8 cellular contexts compared by ENCODE assay signal in genomic region chr19:12825259-12826131, GRCh38.
DNase-seq lines count a peak whose midpoint lies in the region; ATAC-seq and TF ChIP-seq lines count a peak whose summit lies in the region.

No MANE protein-coding gene starts in this region.

- peaks cover 12% of the 10 kb centered on the region for H3K4me1 Mint-ChIP-seq in T-helper 2 cell treated with Interferon-gamma antibody and Interleukin-4, amounts not matched to agents 5 μg/mL and 100 μg/mL, for 36 hours (ENCODE audit: low read depth)

- no peak overlapping the region for H3K27ac Mint-ChIP-seq in T-helper 2 cell treated with Interferon-gamma antibody and Interleukin-4, amounts not matched to agents 5 μg/mL and 100 μg/mL, for 36 hours

- no peak for ATAC-seq in HG03095 (IDR thresholded peaks at IDR 0.05; ENCODE audit: unreplicated experiment)

- peak; percentile 41 for TF ChIP-seq CTCF in GM10266 (IDR thresholded peaks at IDR 0.05; ENCODE audit: control insufficient read depth, insufficient read depth, low read depth, missing control alignments)
- TF ChIP-seq CTCF in coronary artery (IDR thresholded peaks at IDR 0.05), result no peak

- H3K27ac ChIP-seq in ACC112 (ENCODE audit: low read depth, low read length), result no peak overlapping the region
- no peak overlapping the region for H3K27ac ChIP-seq in coronary artery

- H3K36me3 Mint-ChIP-seq in T-helper 2 cell treated with Interferon-gamma antibody and Interleukin-4, amounts not matched to agents 5 μg/mL and 100 μg/mL, for 36 hours (ENCODE audit: low read depth), result no peaks in the 10 kb centered on the region

- peak overlapping the region; percentile 54 for H3K4me3 Mint-ChIP-seq in T-helper 2 cell treated with Interferon-gamma antibody and Interleukin-4, amounts not matched to agents 5 μg/mL and 100 μg/mL, for 36 hours

- no peak for DNase-seq in GM10266 (ENCODE audit: extremely low spot score)
- DNase-seq in T-helper 2 cell treated with Interferon-gamma antibody and Interleukin-4, amounts not matched to agents 5 μg/mL and 100 μg/mL, for 36 hours (ENCODE audit: low spot score), result peak; percentile 25
- no peak for DNase-seq in NCI-H1048 (lab: John Stamatoyannopoulos, UW)
- no peak for DNase-seq in coronary artery (ENCODE audit: low spot score)
- no peak for DNase-seq in globus pallidus (ENCODE audit: low spot score)

- no peak overlapping the region for H2AFZ ChIP-seq in ACC112 (ENCODE audit: low read length, unreplicated experiment)

- H3K79me2 ChIP-seq in ACC112 (ENCODE audit: control insufficient read depth, insufficient read depth, low read length, unreplicated experiment), result no peaks in the 10 kb centered on the region

- H3K9me3 Mint-ChIP-seq in T-helper 2 cell treated with Interferon-gamma antibody and Interleukin-4, amounts not matched to agents 5 μg/mL and 100 μg/mL, for 36 hours, result no peaks in the 10 kb centered on the region

- no peaks in the 10 kb centered on the region for H3K27me3 ChIP-seq in ACC112 (ENCODE audit: insufficient read depth, low read length)

- H3K27me3 Mint-ChIP-seq in T-helper 2 cell treated with Interferon-gamma antibody and Interleukin-4, amounts not matched to agents 5 μg/mL and 100 μg/mL, for 36 hours (ENCODE audit: low read depth), result peaks cover 36% of the 10 kb centered on the region

- H3K9me3 ChIP-seq in iPS-18c (ENCODE audit: control insufficient read depth, insufficient read depth, low read length), result no peaks in the 10 kb centered on the region

- no peaks in the 10 kb centered on the region for H3K4me1 ChIP-seq in ACC112 (ENCODE audit: control insufficient read depth, insufficient read depth, low read length, unreplicated experiment)

- H3K4me3 ChIP-seq in ACC112 (ENCODE audit: low read depth, low read length) (peak overlapping the region; percentile 47; the same call in 1 of the 2 replicates), iPS-18c (ENCODE audit: insufficient read depth, low read depth, low read length) (peak overlapping the region; percentile 40), coronary artery (no peak overlapping the region)

- H3K36me3 ChIP-seq in ACC112 (ENCODE audit: insufficient read depth, low read length), result no peaks in the 10 kb centered on the region
